Comparison of ENCODE assay signal across 8 cellular contexts in the genomic region with DNA sequence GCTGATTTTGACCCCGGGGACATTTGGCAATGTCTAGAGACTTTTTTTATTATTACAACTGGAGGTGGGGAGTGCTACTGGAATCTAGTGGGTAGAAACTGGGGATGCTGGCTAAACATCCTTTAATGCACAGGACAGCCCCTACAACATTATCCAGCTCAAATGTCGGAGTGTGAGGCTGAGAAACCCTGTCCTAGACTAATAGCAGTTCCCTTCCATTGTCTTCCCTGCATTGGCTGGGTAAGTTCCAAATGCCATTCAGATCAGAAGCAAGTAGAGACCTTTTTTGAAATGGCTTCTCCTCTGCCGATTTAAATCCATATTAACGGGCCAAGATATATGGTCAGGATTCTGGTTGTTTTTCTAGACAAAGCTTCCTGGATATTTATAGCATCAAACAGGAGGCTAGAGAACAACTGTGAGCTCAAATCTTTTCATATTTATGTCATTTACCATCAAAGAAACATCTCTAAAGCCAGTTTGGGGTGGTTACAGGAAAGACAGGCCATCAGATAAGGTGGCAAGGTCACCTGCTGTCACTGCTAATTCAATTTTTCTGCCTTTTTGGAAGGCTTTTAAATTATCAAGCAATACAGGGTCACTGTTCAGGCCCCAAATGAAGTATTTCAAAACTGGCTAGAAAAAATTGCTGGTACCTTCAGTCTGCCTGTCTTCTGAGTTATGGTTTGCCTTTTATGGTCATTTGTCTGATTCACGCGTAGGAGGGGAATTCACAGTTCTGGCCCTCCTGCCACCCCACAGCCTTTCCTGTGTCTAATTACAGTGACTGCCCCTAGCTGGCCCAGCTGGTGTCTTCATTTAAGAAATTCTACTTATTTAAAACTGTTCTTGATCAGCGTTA. TPM values are rescaled to one million over a fixed set of nuclear protein-coding genes. Genes with fewer than 3 reads are reported as not detected.
A peak's percentile ranks its signal among the peaks of the same experiment; 100 is the strongest.
DNase-seq lines count a peak whose midpoint lies in the region; ATAC-seq, FAIRE-seq and TF ChIP-seq lines count a peak whose summit lies in the region.

No MANE protein-coding gene starts in this region.

- DNase-seq in NCI-H2227 (lab: John Stamatoyannopoulos, UW; ENCODE audit: unreplicated experiment) (peak; percentile 36), adipocyte (ENCODE audit: low read depth) (peak; percentile 87), HepG2 (ENCODE audit: low spot score) (no peak), stomach (no peak), body of pancreas (no peak), NCI-H2107 (lab: John Stamatoyannopoulos, UW) (no peak)

- H3K4me2 ChIP-seq in HepG2 (ENCODE audit: low read depth, low read length) = no peak overlapping the region

- WGBS in HepG2 (ENCODE audit: low lambda C conversion rate) = 98% methylated on average over 7 of the region's 7 CpGs
- WGBS in stomach, 5 donors = 64 to 79% (median 76%) methylated on average over 7 of the region's 7 CpGs
- 88 to 90% methylated on average over 7 of the region's 7 CpGs for WGBS in body of pancreas, 2 donors

- in situ Hi-C loops in HepG2 (cut with HindIII; ENCODE audit: extremely low pct_ligation_motif_present, low pct_unique_long_range_greater_than_20kb) = no loop called here

- peaks cover 14% of the 10 kb centered on the region for H3K4me1 ChIP-seq in adipocyte (ENCODE audit: control insufficient read depth, insufficient read depth, low read length)
- H3K4me1 ChIP-seq in HepG2 (ENCODE audit: insufficient read depth, low read length) = no peaks in the 10 kb centered on the region
- H3K4me1 ChIP-seq in stomach = peaks cover 0 to 16% (median 3%) of the 10 kb centered on the region in 4 donors
- no peaks in the 10 kb centered on the region for H3K4me1 ChIP-seq in body of pancreas

- TF ChIP-seq POLR2A in HepG2 (IDR thresholded peaks at IDR 0.05; ENCODE audit: insufficient read depth in 1 of 2, low read depth in 2 of 2, low read length in 2 of 2) = no peak
- TF ChIP-seq POLR2A in stomach (IDR thresholded peaks at IDR 0.05) = no peak
- TF ChIP-seq POLR2A in body of pancreas (IDR thresholded peaks at IDR 0.05) = no peak

- BruUV-seq in HepG2 (replicated peaks; lab: Mats Ljungman, UMichigan) = no TSS peak

- H3K4me3 ChIP-seq in adipocyte (ENCODE audit: low read length) (no peak overlapping the region), HepG2 (replicated peaks in 1 of 3; ENCODE audit: insufficient read depth in 1 of 3, low read depth in 2 of 3, low read length in 3 of 3) (no peak overlapping the region), stomach (no peak overlapping the region), body of pancreas (no peak overlapping the region)

- ATAC-seq in GM18858 (IDR thresholded peaks at IDR 0.05; ENCODE audit: unreplicated experiment) (peak; percentile 94), HG02571 (IDR thresholded peaks at IDR 0.05; ENCODE audit: unreplicated experiment) (peak; percentile 98), HepG2 (no peak), body of pancreas (no peak)

- TF ChIP-seq EP300 in HepG2 (IDR thresholded peaks at IDR 0.05; ENCODE audit: low read depth in 2 of 2, low read length in 2 of 2) (no peak), HepG2 (CRISPR knock-in tag; IDR thresholded peaks at IDR 0.05; ENCODE audit: borderline replicate concordance) (no peak), stomach (IDR thresholded peaks at IDR 0.05) (no peak)

- H3K27ac ChIP-seq in HepG2 (ENCODE audit: extremely low read length, insufficient read depth, low read length) = no peak overlapping the region
- peak overlapping the region in 3 of 5 donors; percentile 19 to 43 (median 39) for H3K27ac ChIP-seq in stomach
- H3K27ac ChIP-seq in body of pancreas = no peak overlapping the region

- TF ChIP-seq CTCF in HepG2 (CRISPR knock-in tag; IDR thresholded peaks at IDR 0.05) (no peak), stomach (IDR thresholded peaks at IDR 0.05) (no peak), body of pancreas (IDR thresholded peaks at IDR 0.05) (no peak)

- intact Hi-C loops in HepG2 (cut with micrococcal nuclease; ENCODE audit: unreplicated experiment) (no loop called here), stomach (cut with DNase I; ENCODE audit: low total_unique reads) (no loop called here), body of pancreas (cut with DNase I) (no loop called here)

- CTCF ChIA-PET in HepG2 (lab: Yijun Ruan, JAX; ENCODE audit: low intra/inter-chr PET ratio, low total read pairs) = no interaction called here

- no peaks in the 10 kb centered on the region for H4K20me1 ChIP-seq in HepG2 (ENCODE audit: insufficient read depth, low read length)

- H3K9ac ChIP-seq in adipocyte (ENCODE audit: low read length) (peak overlapping the region; percentile 8), HepG2 (ENCODE audit: insufficient read depth, low read depth, low read length) (no peak overlapping the region)

- no peak overlapping the region for H2AFZ ChIP-seq in HepG2 (ENCODE audit: low read length)

- H3K36me3 ChIP-seq in adipocyte (ENCODE audit: control insufficient read depth, insufficient read depth, low read length, severe bottlenecking) (peaks cover 84% of the 10 kb centered on the region), HepG2 (replicated peaks in 1 of 2; ENCODE audit: control insufficient read depth in 1 of 2, insufficient read depth in 2 of 2, low read length in 2 of 2) (peaks cover 29 to 74% of the 10 kb centered on the region in 2 experiments), stomach (peaks cover 31 to 81% (median 78%) of the 10 kb centered on the region in 4 donors), body of pancreas (replicated peaks in 1 of 2; ENCODE audit: insufficient read depth in 1 of 2, low read depth in 2 of 2) (peaks cover 0 to 22% of the 10 kb centered on the region in 2 donors)

- POLR2A ChIA-PET in HepG2 (lab: Yijun Ruan, JAX) = no interaction called here

- TF ChIP-seq RAD21 in HepG2 (CRISPR knock-in tag; IDR thresholded peaks at IDR 0.05) = no peak

- H3K27me3 ChIP-seq in adipocyte (replicated peaks; ENCODE audit: control insufficient read depth, insufficient read depth, low read length) (no peaks in the 10 kb centered on the region), HepG2 (ENCODE audit: control insufficient read depth in 1 of 2, insufficient read depth in 2 of 2, low read length in 2 of 2) (no peaks in the 10 kb centered on the region), stomach (no peaks in the 10 kb centered on the region), body of pancreas (no peaks in the 10 kb centered on the region)

- FAIRE-seq in HepG2 (lab: Jason Lieb, UNC) = no peak

- H3K9me3 ChIP-seq in adipocyte (ENCODE audit: control insufficient read depth, low read length) (no peaks in the 10 kb centered on the region), HepG2 (ENCODE audit: low read length) (no peaks in the 10 kb centered on the region), stomach (no peaks in the 10 kb centered on the region), body of pancreas (no peaks in the 10 kb centered on the region)

- no peaks in the 10 kb centered on the region for H3K79me2 ChIP-seq in HepG2 (ENCODE audit: insufficient read depth, low read length)

RNA-seq across cellular contexts. Expression of a gene that starts 20.1 kb away (rescaled TPM):
- total RNA-seq in HepG2 (2016; rRNA removed; fragmentation: Illumina TruSeq; extraction: Trizol) (1.5 and 2.1 TPM in 2 replicates), stomach (1 to 10 TPM in 2 of 5 donors, under 1 TPM in 1, not detected in 2; 0.72 to 3.2 (median 1.3) TPM), body of pancreas (under 1 TPM in 1 of 2 donors, not detected in 1; under 0.01 TPM)
- 0.10 and 0.18 TPM in 2 replicates for total RNA-seq in HepG2 (2016; cell fraction: cytosol; rRNA removed; fragmentation: Illumina TruSeq; extraction: Trizol; ENCODE audit: low read depth)
- total RNA-seq in HepG2 (2016; cell fraction: insoluble cytoplasmic fraction; rRNA removed; fragmentation: Illumina TruSeq; extraction: Trizol) = 1.4 and 1.9 TPM in 2 replicates
- 0.86 and 0.99 TPM in 2 replicates for total RNA-seq in HepG2 (2016; cell fraction: membrane; rRNA removed; fragmentation: Illumina TruSeq; extraction: Trizol)
- total RNA-seq in HepG2 (2016; cell fraction: nucleus; rRNA removed; fragmentation: Illumina TruSeq; extraction: Trizol) = 2.1 TPM in 2 replicates
- polyA plus RNA-seq in HepG2 (2011; rRNA removed) (0.13 and 0.18 TPM in 2 replicates), stomach (under 1 TPM in 2 of 3 donors, not detected in 1; 0.15 to 0.25 TPM)
- 0.08 and 0.12 TPM in 2 replicates for polyA plus RNA-seq in HepG2 (2011; cell fraction: cytosol; rRNA removed)
- 0.05 and 0.12 TPM in 2 replicates for polyA plus RNA-seq in HepG2 (2011; cell fraction: nucleus; rRNA removed)
- polyA plus RNA-seq in HepG2 (2012) = 0.13 and 0.47 TPM in 2 replicates
- 0.11 TPM in 2 replicates for polyA plus RNA-seq in HepG2 (2016; cell fraction: cytosol; fragmentation: Illumina TruSeq; extraction: Trizol; ENCODE audit: low read depth)
- 1.3 and 1.5 TPM in 2 replicates for polyA plus RNA-seq in HepG2 (2016; cell fraction: insoluble cytoplasmic fraction; fragmentation: Illumina TruSeq; extraction: Trizol; ENCODE audit: low read depth)
- 0.46 and 0.49 TPM in 2 replicates for polyA plus RNA-seq in HepG2 (2016; cell fraction: membrane; fragmentation: Illumina TruSeq; extraction: Trizol; ENCODE audit: low read depth)
- polyA plus RNA-seq in HepG2 (2016; cell fraction: nucleus; fragmentation: Illumina TruSeq; extraction: Trizol; ENCODE audit: insufficient read depth, low read depth) = 1.1 and 1.2 TPM in 2 replicates
- polyA minus RNA-seq in HepG2 (2011; rRNA and poly(A)+ RNA removed; ENCODE audit: low replicate concordance) = 0.12 and 0.82 TPM in 2 replicates
- 0.30 and 0.35 TPM in 2 replicates for polyA minus RNA-seq in HepG2 (2011; cell fraction: cytosol; rRNA and poly(A)+ RNA removed)
- polyA minus RNA-seq in HepG2 (2011; cell fraction: nucleus; rRNA and poly(A)+ RNA removed) = 0.90 and 1.6 TPM in 2 replicates

RNA-seq across cellular contexts. Expression of a gene that starts 57.1 kb away (rescaled TPM):
- total RNA-seq in HepG2 (2016; rRNA removed; fragmentation: Illumina TruSeq; extraction: Trizol) (106 and 186 TPM in 2 replicates), stomach (10 to 100 TPM in 4 of 5 donors, 1 to 10 TPM in 1; 8.4 to 42.0 (median 31.9) TPM), body of pancreas (10 to 100 TPM; 20.2 to 29.3 TPM)
- total RNA-seq in HepG2 (2016; cell fraction: cytosol; rRNA removed; fragmentation: Illumina TruSeq; extraction: Trizol; ENCODE audit: low read depth) = 27.7 and 41.1 TPM in 2 replicates
- total RNA-seq in HepG2 (2016; cell fraction: insoluble cytoplasmic fraction; rRNA removed; fragmentation: Illumina TruSeq; extraction: Trizol) = 106 and 176 TPM in 2 replicates
- 37.7 and 38.9 TPM in 2 replicates for total RNA-seq in HepG2 (2016; cell fraction: membrane; rRNA removed; fragmentation: Illumina TruSeq; extraction: Trizol)
- 117 and 125 TPM in 2 replicates for total RNA-seq in HepG2 (2016; cell fraction: nucleus; rRNA removed; fragmentation: Illumina TruSeq; extraction: Trizol)
- polyA plus RNA-seq in HepG2 (2011; rRNA removed) (31.0 and 33.6 TPM in 2 replicates), stomach (10 to 100 TPM; 13.3 to 29.7 (median 19.5) TPM)
- polyA plus RNA-seq in HepG2 (2011; cell fraction: cytosol; rRNA removed) = 24.6 and 25.3 TPM in 2 replicates
- polyA plus RNA-seq in HepG2 (2011; cell fraction: nucleus; rRNA removed) = 36.7 and 38.0 TPM in 2 replicates
- 65.7 and 92.6 TPM in 2 replicates for polyA plus RNA-seq in HepG2 (2012)
- 15.0 and 19.1 TPM in 2 replicates for polyA plus RNA-seq in HepG2 (2016; cell fraction: cytosol; fragmentation: Illumina TruSeq; extraction: Trizol; ENCODE audit: low read depth)
- polyA plus RNA-seq in HepG2 (2016; cell fraction: insoluble cytoplasmic fraction; fragmentation: Illumina TruSeq; extraction: Trizol; ENCODE audit: low read depth) = 175 and 178 TPM in 2 replicates
- 28.8 and 31.3 TPM in 2 replicates for polyA plus RNA-seq in HepG2 (2016; cell fraction: membrane; fragmentation: Illumina TruSeq; extraction: Trizol; ENCODE audit: low read depth)
- polyA plus RNA-seq in HepG2 (2016; cell fraction: nucleus; fragmentation: Illumina TruSeq; extraction: Trizol; ENCODE audit: insufficient read depth, low read depth) = 154 and 168 TPM in 2 replicates
- 55.0 and 195 TPM in 2 replicates for polyA minus RNA-seq in HepG2 (2011; rRNA and poly(A)+ RNA removed; ENCODE audit: low replicate concordance)
- polyA minus RNA-seq in HepG2 (2011; cell fraction: cytosol; rRNA and poly(A)+ RNA removed) = 51.5 and 63.7 TPM in 2 replicates
- 76.7 and 120 TPM in 2 replicates for polyA minus RNA-seq in HepG2 (2011; cell fraction: nucleus; rRNA and poly(A)+ RNA removed)

RNA-seq across cellular contexts. Expression of a gene that starts 58.4 kb away (rescaled TPM):
- 3.0 and 3.5 TPM in 2 replicates for total RNA-seq in HepG2 (2016; rRNA removed; fragmentation: Illumina TruSeq; extraction: Trizol)
- total RNA-seq in HepG2 (2016; cell fraction: cytosol; rRNA removed; fragmentation: Illumina TruSeq; extraction: Trizol; ENCODE audit: low read depth) = 0.81 and 2.1 TPM in 2 replicates
- 3.5 TPM in 2 replicates for total RNA-seq in HepG2 (2016; cell fraction: insoluble cytoplasmic fraction; rRNA removed; fragmentation: Illumina TruSeq; extraction: Trizol)
- total RNA-seq in HepG2 (2016; cell fraction: membrane; rRNA removed; fragmentation: Illumina TruSeq; extraction: Trizol) = 2.3 TPM in 2 replicates
- 3.4 and 4.6 TPM in 2 replicates for total RNA-seq in HepG2 (2016; cell fraction: nucleus; rRNA removed; fragmentation: Illumina TruSeq; extraction: Trizol)
- polyA plus RNA-seq in HepG2 (2011; rRNA removed) = 7.6 TPM in 2 replicates
- 2.7 and 3.0 TPM in 2 replicates for polyA plus RNA-seq in HepG2 (2011; cell fraction: cytosol; rRNA removed)
- polyA plus RNA-seq in HepG2 (2011; cell fraction: nucleus; rRNA removed) = 9.2 and 10.1 TPM in 2 replicates
- polyA plus RNA-seq in HepG2 (2012) = 3.9 and 4.1 TPM in 2 replicates
- polyA plus RNA-seq in HepG2 (2016; cell fraction: cytosol; fragmentation: Illumina TruSeq; extraction: Trizol; ENCODE audit: low read depth) = 0.99 and 1.2 TPM in 2 replicates
- 1.5 and 2.9 TPM in 2 replicates for polyA plus RNA-seq in HepG2 (2016; cell fraction: insoluble cytoplasmic fraction; fragmentation: Illumina TruSeq; extraction: Trizol; ENCODE audit: low read depth)
- 0.98 and 1.2 TPM in 2 replicates for polyA plus RNA-seq in HepG2 (2016; cell fraction: membrane; fragmentation: Illumina TruSeq; extraction: Trizol; ENCODE audit: low read depth)
- 5.7 and 6.7 TPM in 2 replicates for polyA plus RNA-seq in HepG2 (2016; cell fraction: nucleus; fragmentation: Illumina TruSeq; extraction: Trizol; ENCODE audit: insufficient read depth, low read depth)
- 11.5 and 37.3 TPM in 2 replicates for polyA minus RNA-seq in HepG2 (2011; rRNA and poly(A)+ RNA removed; ENCODE audit: low replicate concordance)
- 4.8 and 5.0 TPM in 2 replicates for polyA minus RNA-seq in HepG2 (2011; cell fraction: cytosol; rRNA and poly(A)+ RNA removed)
- polyA minus RNA-seq in HepG2 (2011; cell fraction: nucleus; rRNA and poly(A)+ RNA removed) = 12.1 and 14.7 TPM in 2 replicates
- total RNA-seq in stomach = 10 to 100 TPM in 1 of 5 donors, 1 to 10 TPM in 4; 2.3 to 10.1 (median 5.4) TPM
- 1 to 10 TPM; 2.4 to 2.9 (median 2.6) TPM for polyA plus RNA-seq in stomach
- 10 to 100 TPM in 1 of 2 donors, 1 to 10 TPM in 1; 7.9 to 10.6 TPM for total RNA-seq in body of pancreas

RNA-seq across cellular contexts. Expression of a gene that starts 59.4 kb away (rescaled TPM):
- 22.6 and 27.7 TPM in 2 replicates for total RNA-seq in HepG2 (2016; rRNA removed; fragmentation: Illumina TruSeq; extraction: Trizol)
- total RNA-seq in HepG2 (2016; cell fraction: cytosol; rRNA removed; fragmentation: Illumina TruSeq; extraction: Trizol; ENCODE audit: low read depth) = 4.0 and 4.8 TPM in 2 replicates
- total RNA-seq in HepG2 (2016; cell fraction: insoluble cytoplasmic fraction; rRNA removed; fragmentation: Illumina TruSeq; extraction: Trizol) = 22.2 and 25.8 TPM in 2 replicates
- 13.8 and 17.4 TPM in 2 replicates for total RNA-seq in HepG2 (2016; cell fraction: membrane; rRNA removed; fragmentation: Illumina TruSeq; extraction: Trizol)
- 23.2 and 24.3 TPM in 2 replicates for total RNA-seq in HepG2 (2016; cell fraction: nucleus; rRNA removed; fragmentation: Illumina TruSeq; extraction: Trizol)
- 17.4 and 18.8 TPM in 2 replicates for polyA plus RNA-seq in HepG2 (2011; rRNA removed)
- polyA plus RNA-seq in HepG2 (2011; cell fraction: cytosol; rRNA removed) = 5.2 and 7.9 TPM in 2 replicates
- 18.2 and 21.1 TPM in 2 replicates for polyA plus RNA-seq in HepG2 (2011; cell fraction: nucleus; rRNA removed)
- polyA plus RNA-seq in HepG2 (2012) = 13.1 and 13.2 TPM in 2 replicates
- polyA plus RNA-seq in HepG2 (2016; cell fraction: cytosol; fragmentation: Illumina TruSeq; extraction: Trizol; ENCODE audit: low read depth) = 1.8 and 2.7 TPM in 2 replicates
- polyA plus RNA-seq in HepG2 (2016; cell fraction: insoluble cytoplasmic fraction; fragmentation: Illumina TruSeq; extraction: Trizol; ENCODE audit: low read depth) = 17.4 and 17.9 TPM in 2 replicates
- polyA plus RNA-seq in HepG2 (2016; cell fraction: membrane; fragmentation: Illumina TruSeq; extraction: Trizol; ENCODE audit: low read depth) = 4.9 and 6.5 TPM in 2 replicates
- 40.9 and 42.8 TPM in 2 replicates for polyA plus RNA-seq in HepG2 (2016; cell fraction: nucleus; fragmentation: Illumina TruSeq; extraction: Trizol; ENCODE audit: insufficient read depth, low read depth)
- polyA minus RNA-seq in HepG2 (2011; rRNA and poly(A)+ RNA removed; ENCODE audit: low replicate concordance) = 29.5 and 31.2 TPM in 2 replicates
- 12.6 and 12.7 TPM in 2 replicates for polyA minus RNA-seq in HepG2 (2011; cell fraction: cytosol; rRNA and poly(A)+ RNA removed)
- polyA minus RNA-seq in HepG2 (2011; cell fraction: nucleus; rRNA and poly(A)+ RNA removed) = 35.3 and 43.6 TPM in 2 replicates
- 100 to 1,000 TPM in 1 of 5 donors, 10 to 100 TPM in 4; 32.6 to 137 (median 44.9) TPM for total RNA-seq in stomach
- polyA plus RNA-seq in stomach = 10 to 100 TPM in 2 of 3 donors, 1 to 10 TPM in 1; 9.8 to 14.5 (median 11.5) TPM
- total RNA-seq in body of pancreas = 10 to 100 TPM; 28.5 to 43.8 TPM

Comparison
In these comparisons a context has a peak if more than half of its experiments do, and no peak if none do; other contexts are left out.
1. ATAC-seq: peak in GM18858 (single experiment) and HG02571 (single experiment); none in HepG2 (single experiment) and body of pancreas (single experiment).
2. DNase-seq: peak in NCI-H2227 (single experiment) and adipocyte (single experiment); none in HepG2 (single experiment), stomach (single experiment), body of pancreas (0 of 4) and NCI-H2107 (single experiment).
3. H3K27ac ChIP-seq: peak in stomach (3 of 5); none in HepG2 (single experiment) and body of pancreas (0 of 4).